In genomic region chr7:33128990-33129805, GRCh38 we compare ENCODE assay signal across 8 cellular contexts. TPM values are rescaled to one million over a fixed set of nuclear protein-coding genes. Genes with fewer than 3 reads are reported as not detected.
DNase-seq lines count a peak whose midpoint lies in the region; ATAC-seq and TF ChIP-seq lines count a peak whose summit lies in the region.

Gene BBS9, plus strand, starts transcription at chr7:33129564. Its CDS starts 16,689 bp downstream, at chr7:33146253.

- H3K27me3 ChIP-seq in left ventricle myocardium inferior (ENCODE audit: low read depth) (no peaks in the 10 kb centered on the region), upper lobe of left lung (no peaks in the 10 kb centered on the region)

- ATAC-seq in HG02884 (IDR thresholded peaks at IDR 0.05; ENCODE audit: unreplicated experiment) (peak; percentile 100), upper lobe of left lung (ENCODE audit: low FRiP score in 2 of 2) (peak; percentile 100)

- TF ChIP-seq CTCF in left ventricle myocardium inferior (IDR thresholded peaks at IDR 0.05; ENCODE audit: borderline replicate concordance) (peak; percentile 16), upper lobe of left lung (IDR thresholded peaks at IDR 0.05) (peak in 1 of 6 experiments; percentile 6)

- no peak for TF ChIP-seq EP300 in upper lobe of left lung (IDR thresholded peaks at IDR 0.05)

- H3K36me3 ChIP-seq in left ventricle myocardium inferior (no peaks in the 10 kb centered on the region), upper lobe of left lung (no peaks in the 10 kb centered on the region)

- peak; percentile 94 for DNase-seq in NCI-H146 treated with DMSO at 0.1 percent for 48 hours (lab: John Stamatoyannopoulos, UW; ENCODE audit: unreplicated experiment)
- peak; percentile 80 to 94 (median 84) for DNase-seq in T-helper 1 cell
- DNase-seq in amygdala (lab: John Stamatoyannopoulos, UW) = peak; percentile 81 to 100 (median 97)
- DNase-seq in left ventricle myocardium inferior = peak; percentile 95
- peak; percentile 98 for DNase-seq in posterior vena cava (ENCODE audit: low spot score)
- DNase-seq in upper lobe of left lung = peak; percentile 95 to 99

- H3K4me1 ChIP-seq in left ventricle myocardium inferior (peaks cover 34% of the 10 kb centered on the region), upper lobe of left lung (peaks cover 6 to 18% (median 9%) of the 10 kb centered on the region in 4 donors)

- intact Hi-C loops in left ventricle myocardium inferior (cut with micrococcal nuclease) = no loop called here
- intact Hi-C loops in posterior vena cava (cut with DNase I) = no loop called here

- peak; percentile 55 for TF ChIP-seq POLR2A in GM15510 (IDR thresholded peaks at IDR 0.05; ENCODE audit: borderline replicate concordance, extremely low read depth, insufficient read length)
- peak in 1 of 4 donors; percentile 69 for TF ChIP-seq POLR2A in upper lobe of left lung (IDR thresholded peaks at IDR 0.05)

- H3K9me3 ChIP-seq in left ventricle myocardium inferior (replicated peaks) (no peaks in the 10 kb centered on the region), upper lobe of left lung (no peaks in the 10 kb centered on the region)

- H3K4me3 ChIP-seq in left ventricle myocardium inferior = peak within 1 kb of the TSS; percentile 80
- peak within 1 kb of the TSS; percentile 66 to 88 (median 83) for H3K4me3 ChIP-seq in upper lobe of left lung

- peak within 1 kb of the TSS; percentile 86 for H3K27ac ChIP-seq in left ventricle myocardium inferior (replicated peaks)
- peak within 1 kb of the TSS; percentile 72 to 87 (median 81) for H3K27ac ChIP-seq in upper lobe of left lung

- WGBS in upper lobe of left lung, 2 donors = 0% methylated on average over 26 to 42 of the region's 57 CpGs

RNA-seq across cellular contexts. Expression of gene BBS9, which starts in this region (rescaled TPM):
- total RNA-seq in left ventricle myocardium inferior = 13.7 TPM
- 10 to 100 TPM; 13.9 to 16.8 TPM for total RNA-seq in posterior vena cava
- 10 to 100 TPM; 14.5 to 72.3 (median 20.6) TPM for total RNA-seq in upper lobe of left lung

Comparison
In these comparisons a context has a peak if more than half of its experiments do, and no peak if none do; other contexts are left out.
1. Peak in every context shown above with its lines: DNase-seq, ATAC-seq, H3K4me3 ChIP-seq and H3K27ac ChIP-seq.